In genomic region chr1:204821924-204822323, GRCh38 we compare ENCODE assay signal across 16 cellular contexts. TPM values are rescaled to one million over a fixed set of nuclear protein-coding genes. Genes with fewer than 3 reads are reported as not detected.
"Had no signal": no experiment of that assay in that cellular context is flagged by ENCODE, and none has a peak within 500 bp of the region (broad histone marks: within the 10 kb centered on the region; RNA-seq: fewer than 3 reads in every experiment).

No MANE protein-coding gene starts in this region.

- ATAC-seq: activated CD8-positive, alpha-beta T cell treated with anti-CD3 and anti-CD28 coated beads for 36 hours; activated naive CD4-positive, alpha-beta T cell treated with anti-CD3 and anti-CD28 coated beads, Interleukin-2, amount 50 U/mL, for 72 hours; activated T-cell treated with anti-CD3 and anti-CD28 coated beads, Interleukin-2, amount 50 U/mL, for 4 hours; left lobe of liver; stimulated activated naive B cell treated with anti-CD40 and anti-IgM and Interleukin-4, amounts not matched to agents 10 μg/mL and 1 μg/mL and 100 μg/mL, for 72 hours; WTC11 had no signal

- FAIRE-seq: colon, endothelial cell of umbilical vein had no signal

- DNase-seq: activated CD4-positive, alpha-beta T cell treated with anti-CD3 and anti-CD28 coated beads for 48 hours; activated CD8-positive, alpha-beta T cell treated with anti-CD3 and anti-CD28 coated beads for 36 hours; activated effector memory CD4-positive, alpha-beta T cell treated with anti-CD3 and anti-CD28 coated beads, Interleukin-2, amount 50 U/mL, for 16 hours; activated T-cell treated with anti-CD3 and anti-CD28 coated beads, Interleukin-2, amount 50 U/mL, for 4 hours; caudate nucleus; foreskin melanocyte; mesendoderm; SIG-M5; stimulated activated CD4-positive, alpha-beta T cell treated with anti-CD3 and anti-CD28 coated beads, Interleukin-12 subunit alpha, Interleukin-12 subunit beta, amount 100 ng/mL, for 4 hours; stimulated activated naive B cell treated with anti-CD40 and anti-IgM and Interleukin-4, amounts not matched to agents 10 μg/mL and 1 μg/mL and 100 μg/mL, for 72 hours; T-helper 2 cell had no signal

RNA-seq across cellular contexts. Expression of gene NFASC, which starts 48.7 kb away (rescaled TPM):
- total RNA-seq: activated CD8-positive, alpha-beta T cell treated with anti-CD3 and anti-CD28 coated beads for 36 hours; endothelial cell of umbilical vein had no signal
- polyA plus RNA-seq: endothelial cell of umbilical vein had no signal
